ENCODE assay signal across 9 cellular contexts in genomic region chr6:138971601-138972000, GRCh38. TPM values are rescaled to one million over a fixed set of nuclear protein-coding genes. Genes with fewer than 3 reads are reported as not detected.
DNase-seq lines count a peak whose midpoint lies in the region.
"Had no signal": no experiment of that assay in that cellular context is flagged by ENCODE, and none has a peak within 500 bp of the region (broad histone marks: within the 10 kb centered on the region; RNA-seq: fewer than 3 reads in every experiment).

No MANE protein-coding gene starts in this region.

- H3K4me1 Mint-ChIP-seq in activated CD4-positive, alpha-beta memory T cell treated with anti-CD3 and anti-CD28 coated beads for 36 hours (ENCODE audit: low read depth), result peaks cover 67% of the 10 kb centered on the region
- H3K4me1 Mint-ChIP-seq in activated CD4-positive, alpha-beta memory T cell treated with anti-CD3 and anti-CD28 coated beads, Interleukin-2, amount 10 ng/mL, durations not matched to agents 7 days and 5 days, result peaks cover 26% of the 10 kb centered on the region

- CTCF ChIA-PET in activated CD4-positive, alpha-beta memory T cell treated with anti-CD3 and anti-CD28 coated beads for 36 hours (lab: Charles Lee), result interaction anchor here (3.3 kb wide), 1 partner anchor 16 kb away, joined by 20 read pairs; the partner anchor contains the start of gene REPS1
- CTCF ChIA-PET in activated CD4-positive, alpha-beta memory T cell treated with anti-CD3 and anti-CD28 coated beads, Interleukin-2, amount 10 ng/mL, durations not matched to agents 7 days and 5 days (lab: Charles Lee), result interaction anchor here (2.3 kb wide), 1 partner anchor 18 kb away, joined by 8 read pairs; no protein-coding TSS in a partner anchor

- H3K36me3 Mint-ChIP-seq in activated CD4-positive, alpha-beta memory T cell treated with anti-CD3 and anti-CD28 coated beads for 36 hours, result no peaks in the 10 kb centered on the region
- H3K36me3 Mint-ChIP-seq in activated CD4-positive, alpha-beta memory T cell treated with anti-CD3 and anti-CD28 coated beads, Interleukin-2, amount 10 ng/mL, durations not matched to agents 7 days and 5 days (ENCODE audit: low read depth), result no peaks in the 10 kb centered on the region

- no peaks in the 10 kb centered on the region for H3K9me3 Mint-ChIP-seq in activated CD4-positive, alpha-beta memory T cell treated with anti-CD3 and anti-CD28 coated beads for 36 hours
- H3K9me3 Mint-ChIP-seq in activated CD4-positive, alpha-beta memory T cell treated with anti-CD3 and anti-CD28 coated beads, Interleukin-2, amount 10 ng/mL, durations not matched to agents 7 days and 5 days, result no peaks in the 10 kb centered on the region

- peak overlapping the region; percentile 90 for H3K27ac ChIP-seq in caudate nucleus (ENCODE audit: low read depth, low read length)
- peak overlapping the region; percentile 19 for H3K27ac ChIP-seq in substantia nigra (ENCODE audit: low read depth, low read length, poor library complexity, severe bottlenecking)

- H3K27ac Mint-ChIP-seq in activated CD4-positive, alpha-beta memory T cell treated with anti-CD3 and anti-CD28 coated beads for 36 hours, result peak overlapping the region; percentile 21
- no peak overlapping the region for H3K27ac Mint-ChIP-seq in activated CD4-positive, alpha-beta memory T cell treated with anti-CD3 and anti-CD28 coated beads, Interleukin-2, amount 10 ng/mL, durations not matched to agents 7 days and 5 days

- intact Hi-C loops in activated CD4-positive, alpha-beta memory T cell treated with anti-CD3 and anti-CD28 coated beads for 36 hours (cut with micrococcal nuclease), result loop anchor here (1.0 to 5.0 kb wide), 4 partner anchors 15 to 154 kb away; no protein-coding TSS in a partner anchor

- no peak overlapping the region for H3K4me3 Mint-ChIP-seq in activated CD4-positive, alpha-beta memory T cell treated with anti-CD3 and anti-CD28 coated beads for 36 hours
- H3K4me3 Mint-ChIP-seq in activated CD4-positive, alpha-beta memory T cell treated with anti-CD3 and anti-CD28 coated beads, Interleukin-2, amount 10 ng/mL, durations not matched to agents 7 days and 5 days, result no peak overlapping the region

- POLR2A ChIA-PET in activated CD4-positive, alpha-beta memory T cell treated with anti-CD3 and anti-CD28 coated beads for 36 hours (lab: Charles Lee), result interaction anchor here (1.1 kb wide), 1 partner anchor 10 kb away, joined by 6 read pairs; no protein-coding TSS in a partner anchor
- POLR2A ChIA-PET in activated CD4-positive, alpha-beta memory T cell treated with anti-CD3 and anti-CD28 coated beads, Interleukin-2, amount 10 ng/mL, durations not matched to agents 7 days and 5 days (lab: Charles Lee), result no interaction called here

- no peak for DNase-seq in activated CD4-positive, alpha-beta memory T cell treated with anti-CD3 and anti-CD28 coated beads for 36 hours
- DNase-seq in activated CD4-positive, alpha-beta memory T cell treated with anti-CD3 and anti-CD28 coated beads, Interleukin-2, amount 10 ng/mL, durations not matched to agents 7 days and 5 days, result no peak
- peak in 42 of 61 donors; percentile 2 to 83 (median 40) for DNase-seq in caudate nucleus (lab: John Stamatoyannopoulos, UW)
- peak; percentile 70 for DNase-seq in inferior parietal cortex (ENCODE audit: extremely low spot score)
- peak in 32 of 49 donors; percentile 1 to 64 (median 22) for DNase-seq in substantia nigra (lab: John Stamatoyannopoulos, UW)
- no peak for DNase-seq in stimulated activated CD4-positive, alpha-beta T cell treated with anti-CD3 and anti-CD28 coated beads, Interleukin-12 subunit alpha, Interleukin-12 subunit beta, amount 100 ng/mL, for 4 hours
- DNase-seq in SHP77 (lab: John Stamatoyannopoulos, UW), result no peak
- DNase-seq in DMS53 treated with DMSO at 0.1 percent for 48 hours (lab: John Stamatoyannopoulos, UW; ENCODE audit: unreplicated experiment), result no peak
- DNase-seq: SIG-M5 had no signal

- H3K27me3 Mint-ChIP-seq in activated CD4-positive, alpha-beta memory T cell treated with anti-CD3 and anti-CD28 coated beads for 36 hours, result no peaks in the 10 kb centered on the region
- H3K27me3 Mint-ChIP-seq in activated CD4-positive, alpha-beta memory T cell treated with anti-CD3 and anti-CD28 coated beads, Interleukin-2, amount 10 ng/mL, durations not matched to agents 7 days and 5 days, result no peaks in the 10 kb centered on the region

RNA-seq across cellular contexts. Expression of gene REPS1, which starts 16.5 kb away (rescaled TPM):
- 10 to 100 TPM; 50.7 to 57.9 TPM for total RNA-seq in activated CD4-positive, alpha-beta memory T cell treated with anti-CD3 and anti-CD28 coated beads for 36 hours
- 10 to 100 TPM; 41.9 to 45.6 TPM for total RNA-seq in activated CD4-positive, alpha-beta memory T cell treated with anti-CD3 and anti-CD28 coated beads, Interleukin-2, amount 10 ng/mL, durations not matched to agents 7 days and 5 days

RNA-seq across cellular contexts. Expression of gene ABRACL, which starts 56.9 kb away (rescaled TPM):
- total RNA-seq in activated CD4-positive, alpha-beta memory T cell treated with anti-CD3 and anti-CD28 coated beads for 36 hours, result 100 to 1,000 TPM; 179 to 182 TPM
- 100 to 1,000 TPM; 174 to 176 TPM for total RNA-seq in activated CD4-positive, alpha-beta memory T cell treated with anti-CD3 and anti-CD28 coated beads, Interleukin-2, amount 10 ng/mL, durations not matched to agents 7 days and 5 days

Comparison
In these comparisons a context has a peak if more than half of its experiments do, and no peak if none do; other contexts are left out.
1. DNase-seq: peak in caudate nucleus (42 of 61), inferior parietal cortex (single experiment) and substantia nigra (32 of 49); none in activated CD4-positive, alpha-beta memory T cell treated with anti-CD3 and anti-CD28 coated beads for 36 hours (single experiment), activated CD4-positive, alpha-beta memory T cell treated with anti-CD3 and anti-CD28 coated beads, Interleukin-2, amount 10 ng/mL, durations not matched to agents 7 days and 5 days (single experiment), stimulated activated CD4-positive, alpha-beta T cell treated with anti-CD3 and anti-CD28 coated beads, Interleukin-12 subunit alpha, Interleukin-12 subunit beta, amount 100 ng/mL, for 4 hours (single experiment), SHP77 (0 of 2) and DMS53 treated with DMSO at 0.1 percent for 48 hours (single experiment).